10 cellular contexts compared by ENCODE assay signal in the genomic region with DNA sequence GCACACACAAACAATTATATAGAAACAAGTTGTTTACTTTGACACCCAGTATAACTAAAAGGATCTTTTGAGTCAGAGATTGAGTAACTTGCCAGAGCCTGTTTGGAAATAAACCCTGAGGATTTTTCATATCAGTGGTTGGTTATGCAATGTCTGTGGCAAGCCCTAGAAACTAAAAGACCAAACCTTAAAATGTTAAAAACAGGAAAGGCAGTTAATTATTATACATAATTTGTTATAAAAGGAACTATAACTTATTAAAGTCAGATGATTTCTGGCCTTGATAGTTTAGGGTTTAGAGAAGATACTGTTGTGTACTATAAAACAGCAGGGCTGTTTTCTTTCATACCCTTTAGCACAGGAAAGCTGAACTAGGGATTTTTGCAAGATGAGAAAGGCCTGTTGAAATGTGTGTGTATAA. TPM values are rescaled to one million over a fixed set of nuclear protein-coding genes. Genes with fewer than 3 reads are reported as not detected.
DNase-seq lines count a peak whose midpoint lies in the region; ATAC-seq, FAIRE-seq and TF ChIP-seq lines count a peak whose summit lies in the region.
"Had no signal": no experiment of that assay in that cellular context is flagged by ENCODE, and none has a peak within 500 bp of the region (broad histone marks: within the 10 kb centered on the region; RNA-seq: fewer than 3 reads in every experiment).

No MANE protein-coding gene starts in this region.

- no peaks in the 10 kb centered on the region for H3K4me1 Mint-ChIP-seq in stimulated activated naive CD8-positive, alpha-beta T cell treated with anti-CD3 and anti-CD28 coated beads, Interleukin-15, amount 100 ng/mL, for 72 hours

- no peak overlapping the region for H3K4me3 ChIP-seq in bronchial epithelial cell (ENCODE audit: low read depth, low read length)

- no peaks in the 10 kb centered on the region for H3K27me3 ChIP-seq in bronchial epithelial cell (ENCODE audit: control insufficient read depth, insufficient read depth, low read length)

- H3K27me3 Mint-ChIP-seq in stimulated activated naive CD8-positive, alpha-beta T cell treated with anti-CD3 and anti-CD28 coated beads, Interleukin-15, amount 100 ng/mL, for 72 hours, result no peaks in the 10 kb centered on the region
- H3K27me3 Mint-ChIP-seq: CD4-positive, CD25-positive, alpha-beta regulatory T cell had no signal

- no peak for DNase-seq in stimulated activated naive CD8-positive, alpha-beta T cell treated with anti-CD3 and anti-CD28 coated beads, Interleukin-15, amount 100 ng/mL, for 72 hours
- DNase-seq in stimulated activated naive CD8-positive, alpha-beta T cell treated with anti-CD3 and anti-CD28 coated beads, Interleukin-15, Interleukin-2, amounts not matched to agents 100 U/mL and 50 U/mL, for 24 hours, result no peak
- DNase-seq in bronchial epithelial cell (ENCODE audit: low read depth) (peak; percentile 92), left lobe of liver (ENCODE audit: low spot score) (no peak), NCI-H446 (lab: John Stamatoyannopoulos, UW) (no peak)
- DNase-seq in stimulated activated CD4-positive, alpha-beta T cell treated with anti-CD3 and anti-CD28 coated beads, Interleukin-4, amount 100 ng/mL, for 24 hours, result no peak
- DNase-seq: activated effector memory CD4-positive, alpha-beta T cell treated with anti-CD3 and anti-CD28 coated beads, Interleukin-2, amount 50 U/mL, for 16 hours had no signal

- no peak overlapping the region for H3K4me3 Mint-ChIP-seq in stimulated activated naive CD8-positive, alpha-beta T cell treated with anti-CD3 and anti-CD28 coated beads, Interleukin-15, amount 100 ng/mL, for 72 hours
- H3K4me3 Mint-ChIP-seq: CD4-positive, CD25-positive, alpha-beta regulatory T cell had no signal

- FAIRE-seq in bronchial epithelial cell (lab: Jason Lieb, UNC), result no peak

- TF ChIP-seq CTCF in bronchial epithelial cell (IDR thresholded peaks at IDR 0.05; ENCODE audit: insufficient read depth, low read length, severe bottlenecking), result no peak

- H3K9me3 Mint-ChIP-seq in stimulated activated naive CD8-positive, alpha-beta T cell treated with anti-CD3 and anti-CD28 coated beads, Interleukin-15, amount 100 ng/mL, for 72 hours, result no peaks in the 10 kb centered on the region

- ATAC-seq in stimulated activated naive CD8-positive, alpha-beta T cell treated with anti-CD3 and anti-CD28 coated beads, Interleukin-15, amount 100 ng/mL, for 72 hours, result peak; percentile 60
- ATAC-seq in stimulated activated naive CD8-positive, alpha-beta T cell treated with anti-CD3 and anti-CD28 coated beads, Interleukin-15, Interleukin-2, amounts not matched to agents 100 U/mL and 50 U/mL, for 24 hours, result no peak
- ATAC-seq in left lobe of liver (peak; percentile 80), GM18861 (IDR thresholded peaks at IDR 0.05; ENCODE audit: unreplicated experiment) (no peak), GM18870 (IDR thresholded peaks at IDR 0.05; ENCODE audit: unreplicated experiment) (no peak)

- H3K36me3 ChIP-seq in bronchial epithelial cell (ENCODE audit: control insufficient read depth, insufficient read depth, low read length), result peaks cover 1% of the 10 kb centered on the region

- no peak overlapping the region for H3K27ac Mint-ChIP-seq in stimulated activated naive CD8-positive, alpha-beta T cell treated with anti-CD3 and anti-CD28 coated beads, Interleukin-15, amount 100 ng/mL, for 72 hours

RNA-seq across cellular contexts. Expression of a gene that starts 44.1 kb away (rescaled TPM):
- total RNA-seq in bronchial epithelial cell, result 78.5 and 86.1 TPM in 2 replicates
- 22.8 TPM for total RNA-seq in left lobe of liver

RNA-seq across cellular contexts. Expression of a gene that starts 56.9 kb away (rescaled TPM):
- total RNA-seq in bronchial epithelial cell, result 3.4 and 6.0 TPM in 2 replicates
- 1.9 TPM for total RNA-seq in left lobe of liver
- total RNA-seq: CD4-positive, CD25-positive, alpha-beta regulatory T cell had no signal

Comparison
In these comparisons a context has a peak if more than half of its experiments do, and no peak if none do; other contexts are left out.
1. ATAC-seq: peak in stimulated activated naive CD8-positive, alpha-beta T cell treated with anti-CD3 and anti-CD28 coated beads, Interleukin-15, amount 100 ng/mL, for 72 hours (single experiment) and left lobe of liver (single experiment); none in stimulated activated naive CD8-positive, alpha-beta T cell treated with anti-CD3 and anti-CD28 coated beads, Interleukin-15, Interleukin-2, amounts not matched to agents 100 U/mL and 50 U/mL, for 24 hours (single experiment), GM18861 (single experiment) and GM18870 (single experiment).